Comparison of ENCODE assay signal across 14 cellular contexts in genomic region chr20:34082232-34082887, GRCh38. TPM values are rescaled to one million over a fixed set of nuclear protein-coding genes. Genes with fewer than 3 reads are reported as not detected.
A peak's percentile ranks its signal among the peaks of the same experiment; 100 is the strongest.
DNase-seq lines count a peak whose midpoint lies in the region; ATAC-seq and TF ChIP-seq lines count a peak whose summit lies in the region.
"Had no signal": no experiment of that assay in that cellular context is flagged by ENCODE, and none has a peak within 500 bp of the region (broad histone marks: within the 10 kb centered on the region; RNA-seq: fewer than 3 reads in every experiment).

No MANE protein-coding gene starts in this region.

- H3K9ac ChIP-seq in mesenchymal stem cell (ENCODE audit: low read length) = peak overlapping the region; percentile 2

- no peak for TF ChIP-seq CTCF in adrenal gland (IDR thresholded peaks at IDR 0.05)
- TF ChIP-seq CTCF in suprapubic skin (IDR thresholded peaks at IDR 0.05) = no peak

- H3K4ac ChIP-seq in mesenchymal stem cell (ENCODE audit: low read depth in 1 of 2, low read length in 2 of 2) = no peak overlapping the region

- H3K4me1 Mint-ChIP-seq in activated CD4-positive, alpha-beta memory T cell treated with anti-CD3 and anti-CD28 coated beads for 36 hours (ENCODE audit: low read depth) = no peaks in the 10 kb centered on the region
- peaks cover 1% of the 10 kb centered on the region for H3K4me1 Mint-ChIP-seq in activated CD4-positive, alpha-beta memory T cell treated with anti-CD3 and anti-CD28 coated beads, Interleukin-2, amount 10 ng/mL, durations not matched to agents 7 days and 5 days
- H3K4me1 Mint-ChIP-seq: activated naive CD4-positive, alpha-beta T cell treated with anti-CD3 and anti-CD28 coated beads, Interleukin-2, amount 10 ng/mL, durations not matched to agents 7 days and 5 days had no signal

- ATAC-seq in HG03039 (IDR thresholded peaks at IDR 0.05; ENCODE audit: unreplicated experiment) (no peak), GM19455 (IDR thresholded peaks at IDR 0.05; ENCODE audit: unreplicated experiment) (no peak)

- no peak overlapping the region for H4K91ac ChIP-seq in mesenchymal stem cell (ENCODE audit: low read length)

- TF ChIP-seq POLR2A in adrenal gland (IDR thresholded peaks at IDR 0.05) (no peak), suprapubic skin (IDR thresholded peaks at IDR 0.05) (no peak)

- H2BK15ac ChIP-seq in mesenchymal stem cell (ENCODE audit: low read depth, poor library complexity, severe bottlenecking) = no peak overlapping the region

- H3K27me3 Mint-ChIP-seq in activated CD4-positive, alpha-beta memory T cell treated with anti-CD3 and anti-CD28 coated beads for 36 hours = no peaks in the 10 kb centered on the region
- no peaks in the 10 kb centered on the region for H3K27me3 Mint-ChIP-seq in activated CD4-positive, alpha-beta memory T cell treated with anti-CD3 and anti-CD28 coated beads, Interleukin-2, amount 10 ng/mL, durations not matched to agents 7 days and 5 days
- H3K27me3 Mint-ChIP-seq: activated naive CD4-positive, alpha-beta T cell treated with anti-CD3 and anti-CD28 coated beads, Interleukin-2, amount 10 ng/mL, durations not matched to agents 7 days and 5 days; stimulated activated naive CD8-positive, alpha-beta T cell treated with anti-CD3 and anti-CD28 coated beads, Interleukin-15, Interleukin-2, amounts not matched to agents 100 ng/mL and 50 ng/mL, for 24 hours had no signal

- no peak overlapping the region for H3K23ac ChIP-seq in mesenchymal stem cell (ENCODE audit: low read length in 2 of 2)

- H3K4me1 ChIP-seq in adrenal gland (replicated peaks in 1 of 2) = peaks cover 0 to 11% of the 10 kb centered on the region in 2 donors
- H3K4me1 ChIP-seq in mesenchymal stem cell (ENCODE audit: control insufficient read depth, insufficient read depth, low read depth, low read length) = peaks cover 3% of the 10 kb centered on the region
- peaks cover 13% of the 10 kb centered on the region for H3K4me1 ChIP-seq in suprapubic skin

- no peak overlapping the region for H2BK5ac ChIP-seq in mesenchymal stem cell (ENCODE audit: low read depth, low read length, poor library complexity, severe bottlenecking)

- H4K8ac ChIP-seq in mesenchymal stem cell (ENCODE audit: low read length) = no peak overlapping the region

- 88 to 93% (median 92%) methylated on average over 7 to 8 of the region's 8 CpGs for WGBS in adrenal gland, 4 donors
- WGBS in mesenchymal stem cell = 97% methylated on average over 8 of the region's 8 CpGs
- 73% methylated on average over 6 of the region's 8 CpGs for WGBS in suprapubic skin

- H3K4me3 ChIP-seq in adrenal gland = no peak overlapping the region
- no peak overlapping the region for H3K4me3 ChIP-seq in mesenchymal stem cell (ENCODE audit: insufficient read depth in 1 of 2, low read depth in 1 of 2, low read length in 2 of 2)
- no peak overlapping the region for H3K4me3 ChIP-seq in suprapubic skin

- peaks cover 7% of the 10 kb centered on the region for H3K36me3 Mint-ChIP-seq in activated CD4-positive, alpha-beta memory T cell treated with anti-CD3 and anti-CD28 coated beads for 36 hours
- H3K36me3 Mint-ChIP-seq in activated CD4-positive, alpha-beta memory T cell treated with anti-CD3 and anti-CD28 coated beads, Interleukin-2, amount 10 ng/mL, durations not matched to agents 7 days and 5 days (ENCODE audit: low read depth) = peaks cover 45% of the 10 kb centered on the region

- H2AK5ac ChIP-seq in mesenchymal stem cell (ENCODE audit: low read length, severe bottlenecking) = no peak overlapping the region

- peaks cover 0 to 34% of the 10 kb centered on the region in 2 donors for H3K36me3 ChIP-seq in adrenal gland (replicated peaks in 1 of 2)
- H3K36me3 ChIP-seq in mesenchymal stem cell (ENCODE audit: control insufficient read depth in 1 of 2, insufficient read depth in 2 of 2, low read depth in 1 of 2, low read length in 2 of 2) = peaks cover 71 to 84% of the 10 kb centered on the region in 2 experiments
- H3K36me3 ChIP-seq in suprapubic skin = peaks cover 64% of the 10 kb centered on the region

- H3K27me3 ChIP-seq in adrenal gland (no peaks in the 10 kb centered on the region), mesenchymal stem cell (ENCODE audit: control insufficient read depth in 1 of 2, insufficient read depth in 1 of 2, low read length in 2 of 2) (no peaks in the 10 kb centered on the region), suprapubic skin (no peaks in the 10 kb centered on the region)

- DNase-seq in activated CD4-positive, alpha-beta memory T cell treated with anti-CD3 and anti-CD28 coated beads for 36 hours = no peak
- DNase-seq in activated CD4-positive, alpha-beta memory T cell treated with anti-CD3 and anti-CD28 coated beads, Interleukin-2, amount 10 ng/mL, durations not matched to agents 7 days and 5 days = no peak
- DNase-seq in adrenal gland = peak in 1 of 7 donors; percentile 46
- no peak for DNase-seq in mesenchymal stem cell
- no peak for DNase-seq in suprapubic skin (ENCODE audit: low spot score in 2 of 2)
- no peak for DNase-seq in SKM-1 treated with dmso at 0.1 percent for 144 hours (lab: John Stamatoyannopoulos, UW; ENCODE audit: unreplicated experiment)
- DNase-seq: 8988T; activated naive CD4-positive, alpha-beta T cell treated with anti-CD3 and anti-CD28 coated beads, Interleukin-2, amount 10 ng/mL, durations not matched to agents 7 days and 5 days; mesendoderm; NCI-H526 treated with DMSO at 0.1 percent for 48 hours; SHP77 had no signal

- no peak overlapping the region for H2AFZ ChIP-seq in mesenchymal stem cell (ENCODE audit: low read depth, low read length)

- no peaks in the 10 kb centered on the region for H3K9me3 ChIP-seq in adrenal gland (replicated peaks in 1 of 3)
- H3K9me3 ChIP-seq in mesenchymal stem cell (ENCODE audit: control insufficient read depth, low read length) = no peaks in the 10 kb centered on the region
- H3K9me3 ChIP-seq in suprapubic skin = no peaks in the 10 kb centered on the region

- H3K18ac ChIP-seq in mesenchymal stem cell (ENCODE audit: low read depth in 1 of 2, low read length in 2 of 2) = no peak overlapping the region

- H3K27ac Mint-ChIP-seq in activated CD4-positive, alpha-beta memory T cell treated with anti-CD3 and anti-CD28 coated beads for 36 hours = peak overlapping the region; percentile 15
- H3K27ac Mint-ChIP-seq in activated CD4-positive, alpha-beta memory T cell treated with anti-CD3 and anti-CD28 coated beads, Interleukin-2, amount 10 ng/mL, durations not matched to agents 7 days and 5 days = no peak overlapping the region
- H3K27ac Mint-ChIP-seq: activated naive CD4-positive, alpha-beta T cell treated with anti-CD3 and anti-CD28 coated beads, Interleukin-2, amount 10 ng/mL, durations not matched to agents 7 days and 5 days; stimulated activated naive CD8-positive, alpha-beta T cell treated with anti-CD3 and anti-CD28 coated beads, Interleukin-15, Interleukin-2, amounts not matched to agents 100 ng/mL and 50 ng/mL, for 24 hours had no signal

- H2BK120ac ChIP-seq in mesenchymal stem cell (ENCODE audit: low read depth, low read length) = no peak overlapping the region

- POLR2A ChIA-PET in activated CD4-positive, alpha-beta memory T cell treated with anti-CD3 and anti-CD28 coated beads for 36 hours (lab: Charles Lee) = no interaction called here
- POLR2A ChIA-PET in activated CD4-positive, alpha-beta memory T cell treated with anti-CD3 and anti-CD28 coated beads, Interleukin-2, amount 10 ng/mL, durations not matched to agents 7 days and 5 days (lab: Charles Lee) = interaction anchor here (0.8 to 2.9 kb wide), 3 partner anchors 26 to 200 kb away, joined by 3 to 11 read pairs (median 9); partner anchors contain the start of gene EIF2S2

- H3K4me3 Mint-ChIP-seq in activated CD4-positive, alpha-beta memory T cell treated with anti-CD3 and anti-CD28 coated beads for 36 hours = no peak overlapping the region
- no peak overlapping the region for H3K4me3 Mint-ChIP-seq in activated CD4-positive, alpha-beta memory T cell treated with anti-CD3 and anti-CD28 coated beads, Interleukin-2, amount 10 ng/mL, durations not matched to agents 7 days and 5 days
- H3K4me3 Mint-ChIP-seq: activated naive CD4-positive, alpha-beta T cell treated with anti-CD3 and anti-CD28 coated beads, Interleukin-2, amount 10 ng/mL, durations not matched to agents 7 days and 5 days; stimulated activated naive CD8-positive, alpha-beta T cell treated with anti-CD3 and anti-CD28 coated beads, Interleukin-15, Interleukin-2, amounts not matched to agents 100 ng/mL and 50 ng/mL, for 24 hours had no signal

- H2BK12ac ChIP-seq in mesenchymal stem cell (ENCODE audit: low read length in 2 of 2) = no peak overlapping the region

- H3K14ac ChIP-seq in mesenchymal stem cell (ENCODE audit: low read length in 2 of 2) = no peak overlapping the region

- no peak overlapping the region for H3K4me2 ChIP-seq in mesenchymal stem cell (ENCODE audit: low read length, poor library complexity, severe bottlenecking)

- H3K27ac ChIP-seq in adrenal gland (peak overlapping the region in 3 of 5 donors; percentile 55 to 78 (median 68)), mesenchymal stem cell (ENCODE audit: low read length, poor library complexity, severe bottlenecking) (no peak overlapping the region), suprapubic skin (peak overlapping the region; percentile 27)

- CTCF ChIA-PET in activated CD4-positive, alpha-beta memory T cell treated with anti-CD3 and anti-CD28 coated beads for 36 hours (lab: Charles Lee) = interaction anchor here (1.0 to 2.3 kb wide), 4 partner anchors 13 to 167 kb away, joined by 3 to 7 read pairs (median 5); partner anchors contain the start of gene RALY
- CTCF ChIA-PET in activated CD4-positive, alpha-beta memory T cell treated with anti-CD3 and anti-CD28 coated beads, Interleukin-2, amount 10 ng/mL, durations not matched to agents 7 days and 5 days (lab: Charles Lee) = no interaction called here

- peaks cover 48% of the 10 kb centered on the region for H3K79me1 ChIP-seq in mesenchymal stem cell (replicated peaks; ENCODE audit: low read length, poor library complexity, severe bottlenecking)

- no peaks in the 10 kb centered on the region for H3K9me3 Mint-ChIP-seq in activated CD4-positive, alpha-beta memory T cell treated with anti-CD3 and anti-CD28 coated beads for 36 hours
- no peaks in the 10 kb centered on the region for H3K9me3 Mint-ChIP-seq in activated CD4-positive, alpha-beta memory T cell treated with anti-CD3 and anti-CD28 coated beads, Interleukin-2, amount 10 ng/mL, durations not matched to agents 7 days and 5 days
- H3K9me3 Mint-ChIP-seq: activated naive CD4-positive, alpha-beta T cell treated with anti-CD3 and anti-CD28 coated beads, Interleukin-2, amount 10 ng/mL, durations not matched to agents 7 days and 5 days; stimulated activated naive CD8-positive, alpha-beta T cell treated with anti-CD3 and anti-CD28 coated beads, Interleukin-15, Interleukin-2, amounts not matched to agents 100 ng/mL and 50 ng/mL, for 24 hours had no signal

- intact Hi-C loops in activated CD4-positive, alpha-beta memory T cell treated with anti-CD3 and anti-CD28 coated beads for 36 hours (cut with micrococcal nuclease) = no loop called here
- intact Hi-C loops in adrenal gland (cut with DNase I) = no loop called here

- TF ChIP-seq EP300 in suprapubic skin (IDR thresholded peaks at IDR 0.05) = no peak

RNA-seq across cellular contexts. Expression of gene EIF2S2, which starts 29.7 kb away (rescaled TPM):
- total RNA-seq in activated CD4-positive, alpha-beta memory T cell treated with anti-CD3 and anti-CD28 coated beads for 36 hours = 100 to 1,000 TPM; 151 to 155 TPM
- total RNA-seq in activated CD4-positive, alpha-beta memory T cell treated with anti-CD3 and anti-CD28 coated beads, Interleukin-2, amount 10 ng/mL, durations not matched to agents 7 days and 5 days = 100 to 1,000 TPM; 106 to 108 TPM
- total RNA-seq in adrenal gland (10 to 100 TPM; 33.6 to 79.9 (median 49.9) TPM), suprapubic skin (10 to 100 TPM; 23.7 to 38.8 (median 38.4) TPM)
- polyA plus RNA-seq in adrenal gland = 100 to 1,000 TPM in 1 of 3 donors, 10 to 100 TPM in 2; 26.7 to 204 (median 31.8) TPM
- polyA plus RNA-seq in mesenchymal stem cell (2013, experiment 1 of 2) = 204 TPM
- 209 TPM for polyA plus RNA-seq in mesenchymal stem cell (2013, experiment 2 of 2)
